In the genomic region with DNA sequence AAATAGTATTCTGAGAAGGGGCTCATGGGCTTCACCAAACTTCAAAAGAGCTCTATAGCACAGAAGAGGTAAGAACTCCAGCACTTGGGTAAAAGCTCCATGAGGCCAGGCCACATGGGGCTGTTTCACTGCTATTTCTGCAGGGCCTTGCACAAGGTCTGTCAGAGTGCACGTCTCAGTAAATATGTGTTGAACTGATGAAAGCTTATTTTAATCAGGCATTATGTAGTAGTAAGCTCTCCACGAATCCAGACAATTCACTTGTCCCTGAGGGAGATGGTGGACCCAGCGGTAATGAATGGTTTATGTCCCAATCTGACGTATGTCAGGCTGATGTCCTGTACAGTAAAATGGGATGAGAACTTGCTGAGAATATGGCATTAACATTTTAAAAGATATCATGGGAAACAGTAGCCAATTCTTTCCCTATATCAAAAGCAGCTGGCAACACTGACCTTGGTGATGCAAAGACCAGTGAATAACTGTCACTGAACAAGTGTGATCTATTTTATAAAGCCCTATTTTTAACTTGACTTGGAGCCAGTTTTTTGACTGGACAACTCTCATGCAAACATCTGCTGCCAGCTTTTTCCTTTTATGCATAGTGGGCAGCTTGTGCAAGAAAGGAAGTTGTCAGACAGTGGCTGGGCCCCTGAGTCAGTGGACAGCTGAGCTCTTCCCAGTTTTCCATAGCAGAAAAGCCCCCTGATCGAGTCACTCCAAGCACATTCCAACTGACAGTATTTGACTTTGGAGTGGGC, we compare ENCODE assay signal across 11 cellular contexts.
DNase-seq lines count a peak whose midpoint lies in the region; ATAC-seq and TF ChIP-seq lines count a peak whose summit lies in the region.
"Had no signal": no experiment of that assay in that cellular context is flagged by ENCODE, and none has a peak within 500 bp of the region (broad histone marks: within the 10 kb centered on the region; RNA-seq: fewer than 3 reads in every experiment).

No MANE protein-coding gene starts in this region.

- 55 to 76% methylated on average over 5 of the region's 5 CpGs for WGBS in testis, 2 donors

- intact Hi-C loops in Right ventricle myocardium superior (cut with DNase I) (no loop called here), testis (cut with DNase I; ENCODE audit: low total_unique reads) (no loop called here), posterior cingulate gyrus (cut with DNase I) (no loop called here)

- ATAC-seq in Right ventricle myocardium superior (ENCODE audit: poor library complexity), result peak; percentile 92

- peak overlapping the region; percentile 58 for H3K9ac ChIP-seq in skeletal muscle satellite cell (ENCODE audit: low read depth, low read length)
- H3K9ac ChIP-seq: KMS-11 had no signal

- H3K36me3 ChIP-seq in skeletal muscle satellite cell (ENCODE audit: insufficient read depth, low read length) (no peaks in the 10 kb centered on the region), testis (ENCODE audit: low read depth, missing control alignments) (no peaks in the 10 kb centered on the region)

- H3K4me3 ChIP-seq in skeletal muscle satellite cell (ENCODE audit: low read length), result no peak overlapping the region
- H3K4me3 ChIP-seq in testis, result no peak overlapping the region

- H3K27ac ChIP-seq in testis, result no peak overlapping the region
- H3K27ac ChIP-seq: KMS-11 had no signal

- H3K4me1 ChIP-seq in skeletal muscle satellite cell (ENCODE audit: control insufficient read depth, insufficient read depth, low read length) (peaks cover 22% of the 10 kb centered on the region), testis (no peaks in the 10 kb centered on the region)

- peak overlapping the region; percentile 38 for H3K4me2 ChIP-seq in skeletal muscle satellite cell (ENCODE audit: low read length)
- H3K4me2 ChIP-seq: KMS-11 had no signal

- no peak for TF ChIP-seq CTCF in testis (IDR thresholded peaks at IDR 0.05)

- H3K9me3 ChIP-seq in skeletal muscle satellite cell (replicated peaks; ENCODE audit: low read length) (no peaks in the 10 kb centered on the region), testis (no peaks in the 10 kb centered on the region)

- H3K27me3 ChIP-seq in skeletal muscle satellite cell (ENCODE audit: control insufficient read depth, insufficient read depth, low read length) (no peaks in the 10 kb centered on the region), testis (no peaks in the 10 kb centered on the region)

- DNase-seq in GM04503 (ENCODE audit: low read depth), result peak; percentile 88
- DNase-seq in UCSD-AML1 (lab: John Stamatoyannopoulos, UW; ENCODE audit: unreplicated experiment), result peak; percentile 15
- peak; percentile 37 for DNase-seq in Right ventricle myocardium superior
- no peak for DNase-seq in testis
- no peak for DNase-seq in posterior cingulate gyrus
- no peak for DNase-seq in SIG-M5 treated with dmso at 0.1 percent for 504 hours (lab: John Stamatoyannopoulos, UW; ENCODE audit: unreplicated experiment)
- no peak for DNase-seq in COR-L47 (lab: John Stamatoyannopoulos, UW)
- DNase-seq: activated naive CD4-positive, alpha-beta T cell treated with anti-CD3 and anti-CD28 coated beads, Interleukin-2, amount 10 ng/mL, durations not matched to agents 7 days and 5 days; NCI-H774 had no signal

- no peak for TF ChIP-seq POLR2A in testis (IDR thresholded peaks at IDR 0.05)

Comparison
In these comparisons a context has a peak if more than half of its experiments do, and no peak if none do; other contexts are left out.
1. DNase-seq: peak in GM04503 (single experiment), UCSD-AML1 (single experiment) and Right ventricle myocardium superior (single experiment); none in testis (single experiment), posterior cingulate gyrus (0 of 10), SIG-M5 treated with dmso at 0.1 percent for 504 hours (single experiment) and COR-L47 (single experiment).